In the genomic region with DNA sequence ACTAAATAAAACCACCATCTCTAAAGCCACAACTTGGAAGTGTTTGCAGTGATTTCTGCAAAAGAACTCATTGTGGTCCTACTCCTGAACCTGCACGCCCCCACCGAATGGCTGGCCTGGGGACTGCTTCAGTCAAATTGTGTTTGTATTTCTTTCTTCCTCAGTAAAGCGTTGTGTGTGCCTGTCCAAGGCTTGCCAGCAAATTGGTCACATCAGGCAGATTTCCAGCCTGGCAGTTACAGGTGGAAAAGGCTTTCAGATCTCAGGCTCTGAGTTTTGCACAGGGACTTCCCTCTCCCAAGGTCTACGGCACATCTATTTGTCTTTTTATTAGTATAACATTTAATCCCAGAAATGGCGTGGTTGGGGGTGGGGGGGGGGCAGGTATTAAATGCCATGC, we compare ENCODE assay signal across 18 cellular contexts. TPM values are rescaled to one million over a fixed set of nuclear protein-coding genes. Genes with fewer than 3 reads are reported as not detected.
DNase-seq lines count a peak whose midpoint lies in the region; ATAC-seq and TF ChIP-seq lines count a peak whose summit lies in the region.
"Had no signal": no experiment of that assay in that cellular context is flagged by ENCODE, and none has a peak within 500 bp of the region (broad histone marks: within the 10 kb centered on the region; RNA-seq: fewer than 3 reads in every experiment).

No MANE protein-coding gene starts in this region.

- H3K36me3 ChIP-seq in body of pancreas (replicated peaks in 1 of 2; ENCODE audit: insufficient read depth in 1 of 2, low read depth in 2 of 2): no peaks in the 10 kb centered on the region

- H3K4me3 Mint-ChIP-seq in neural crest cell: no peak overlapping the region
- H3K4me3 Mint-ChIP-seq: CD14-positive monocyte had no signal

- no peak for TF ChIP-seq POLR2A in body of pancreas (IDR thresholded peaks at IDR 0.05)

- no peaks in the 10 kb centered on the region for H3K27me3 ChIP-seq in body of pancreas
- H3K27me3 ChIP-seq: SJSA1 had no signal

- no peaks in the 10 kb centered on the region for H3K4me1 ChIP-seq in body of pancreas
- H3K4me1 ChIP-seq: SJSA1 had no signal

- 54 to 57% methylated on average over 5 of the region's 5 CpGs for WGBS in body of pancreas, 2 donors

- no peak overlapping the region for H3K4me3 ChIP-seq in body of pancreas
- H3K4me3 ChIP-seq: K562, PC-9, SJSA1 had no signal

- H3K27me3 Mint-ChIP-seq in neural crest cell (ENCODE audit: low read depth): no peaks in the 10 kb centered on the region

- no peaks in the 10 kb centered on the region for H3K9me3 Mint-ChIP-seq in neural crest cell
- H3K9me3 Mint-ChIP-seq: CD14-positive monocyte had no signal

- H3K36me3 Mint-ChIP-seq in neural crest cell (ENCODE audit: low read depth): no peaks in the 10 kb centered on the region

- peaks cover 7% of the 10 kb centered on the region for H3K4me1 Mint-ChIP-seq in neural crest cell

- TF ChIP-seq CTCF in body of pancreas (IDR thresholded peaks at IDR 0.05) (no peak), neural crest cell (conservative IDR thresholded peaks at IDR 0.05) (no peak)

- ATAC-seq in body of pancreas: peak; percentile 42
- no peak for ATAC-seq in GM21717 (IDR thresholded peaks at IDR 0.05; ENCODE audit: unreplicated experiment)

- intact Hi-C loops in body of pancreas (cut with DNase I): no loop called here

- in situ Hi-C loops in G401 (cut with HindIII; ENCODE audit: low sequenced_read_pairs): no loop called here

- no peaks in the 10 kb centered on the region for H3K9me3 ChIP-seq in body of pancreas
- H3K9me3 ChIP-seq: SJSA1 had no signal

- H3K27ac Mint-ChIP-seq in neural crest cell (ENCODE audit: unreplicated experiment): peak overlapping the region; percentile 46

- DNase-seq in G401 (ENCODE audit: low spot score) (peak; percentile 57), NCI-H1092 treated with DMSO at 0.1 percent for 48 hours (lab: John Stamatoyannopoulos, UW) (peak; percentile 46), body of pancreas (peak in 3 of 4 donors; percentile 37 to 49 (median 47)), neural crest cell (ENCODE audit: low read depth, low spot score) (no peak), COR-L47 (lab: John Stamatoyannopoulos, UW) (no peak), HuH-7 (ENCODE audit: low spot score) (no peak)
- DNase-seq: ACHN, AML-193, Calu3, HCEC 1CT, NCI-H2171, NCI-H446 treated with DMSO at 0.1 percent for 48 hours, NCI-H774, PC-9 had no signal

- peak overlapping the region in 1 of 4 donors; percentile 39 for H3K27ac ChIP-seq in body of pancreas
- H3K27ac ChIP-seq: PC-9, SJSA1 had no signal

RNA-seq across cellular contexts. Expression of a gene that starts 54.0 kb away (rescaled TPM):
- total RNA-seq in G401 (2014; rRNA removed; shearing (Covaris generic)): not detected in 2 replicates
- total RNA-seq in body of pancreas (10 to 100 TPM; 34.8 to 64.3 TPM), neural crest cell (not detected in 2 replicates)
- total RNA-seq: SJSA1 had no signal

Comparison
In these comparisons a context has a peak if more than half of its experiments do, and no peak if none do; other contexts are left out.
1. DNase-seq: peak in G401 (single experiment), NCI-H1092 treated with DMSO at 0.1 percent for 48 hours (single experiment) and body of pancreas (3 of 4); none in neural crest cell (single experiment), COR-L47 (single experiment) and HuH-7 (single experiment).
2. RNA of a gene that starts 54.0 kb away (total RNA-seq): 34.8 to 64.3 TPM in body of pancreas; not detected in neural crest cell and not detected in G401; every median in the first group is over 10 times any median in the second.